ENCODE assay signal across 2 cellular contexts in genomic region chr9:97232060-97233008, GRCh38.
TF ChIP-seq lines count a peak whose summit lies in the region.
"Not testable (repeated sequence)": the region's sequence is repeated elsewhere in the genome, so short reads cannot be mapped to it uniquely, and the experiment has no call there.

No MANE protein-coding gene starts in this region.

TF ChIP-seq in HEK293, 187 proteins besides CTCF, POLR2A, EP300 and RAD21:
- TF ChIP-seq PRDM10 (tag by site-specific recombination; IDR thresholded peaks at IDR 0.05) (peak; percentile 96), ZNF513 (tag by site-specific recombination; IDR thresholded peaks at IDR 0.05) (0 out of 2 replicates have a peak, but pooled peaks have one; percentile 35), ZBTB20 (tag by site-specific recombination; IDR thresholded peaks at IDR 0.05) (peak; percentile 87)
TF ChIP-seq in HEK293: peak in this region for 3; not testable (repeated sequence) for 184.

TF ChIP-seq in K562, 482 proteins besides CTCF, POLR2A, EP300 and RAD21 (continued from another document and continues in another):
- TF ChIP-seq NR4A1 (CRISPR knock-in tag; IDR thresholded peaks at IDR 0.05); NR2C1 (IDR thresholded peaks at IDR 0.05): not testable (repeated sequence)
- TF ChIP-seq NR4A1 (tag; IDR thresholded peaks at IDR 0.05) (peak; percentile 97), NR2C1 (tag; IDR thresholded peaks at IDR 0.05) (peak; percentile 72), ILK (tag; IDR thresholded peaks at IDR 0.05; ENCODE audit: borderline replicate concordance, low read depth) (peak; percentile 54; the same call in 1 of the 2 replicates), NONO (IDR thresholded peaks at IDR 0.05; ENCODE audit: low read depth in 2 of 2, low read length in 1 of 2) (0 out of 4 replicates have a peak, but pooled peaks of 1 of the 2 experiments have one; percentile 45), MGA (IDR thresholded peaks at IDR 0.05) (peak; percentile 34; the same call in 1 of the 2 replicates), MEIS2 (IDR thresholded peaks at IDR 0.05; ENCODE audit: partially characterized antibody) (peak; percentile 37), CEBPG (CRISPR knock-in tag; IDR thresholded peaks at IDR 0.05) (peak; percentile 30; the same call in 1 of the 2 replicates), CEBPG (tag; conservative IDR thresholded peaks at IDR 0.05 in 1 of 2, IDR thresholded peaks at IDR 0.05 in 1 of 2) (0 out of 4 replicates have a peak, but pooled peaks of 1 of the 2 experiments have one; percentile 34), ZNF592 (IDR thresholded peaks at IDR 0.05) (peak; percentile 98), PTRF (tag; IDR thresholded peaks at IDR 0.05) (peak; percentile 88), ID3 (CRISPR knock-in tag; IDR thresholded peaks at IDR 0.05) (peak; percentile 66; the same call in 1 of the 2 replicates), ID3 (tag; IDR thresholded peaks at IDR 0.05) (peak; percentile 96), MECOM (CRISPR knock-in tag; IDR thresholded peaks at IDR 0.05) (0 out of 2 replicates have a peak, but pooled peaks have one; percentile 22), HDAC8 (tag; IDR thresholded peaks at IDR 0.05) (peak; percentile 84; the same call in 1 of the 2 replicates), IRF9 (tag; IDR thresholded peaks at IDR 0.05) (peak; percentile 82), ZNF175 (CRISPR knock-in tag; IDR thresholded peaks at IDR 0.05; ENCODE audit: low read depth) (peak; percentile 23; the same call in 1 of the 2 replicates), GATA2 (CRISPR knock-in tag; IDR thresholded peaks at IDR 0.05) (peak; percentile 78), ZNF41 (CRISPR knock-in tag; conservative IDR thresholded peaks at IDR 0.05) (peak; percentile 76; the same call in 1 of the 2 replicates), DPF2 (IDR thresholded peaks at IDR 0.05) (peak; percentile 31; the same call in 1 of the 2 replicates), MNT (conservative IDR thresholded peaks at IDR 0.05) (0 out of 4 replicates have a peak, but pooled peaks of 1 of the 2 experiments have one; percentile 32), TSHZ1 (CRISPR knock-in tag; IDR thresholded peaks at IDR 0.05) (peak; percentile 57; the same call in 1 of the 2 replicates), ATF4 (CRISPR knock-in tag; IDR thresholded peaks at IDR 0.05) (0 out of 2 replicates have a peak, but pooled peaks have one; percentile 20), NFE2L1 (tag; IDR thresholded peaks at IDR 0.05; ENCODE audit: borderline replicate concordance, low read depth) (0 out of 2 replicates have a peak, but pooled peaks have one; percentile 30), NCOR1 (IDR thresholded peaks at IDR 0.05) (peak; percentile 74; the same call in 1 of the 2 replicates), DMBX1 (CRISPR knock-in tag; IDR thresholded peaks at IDR 0.05; ENCODE audit: borderline replicate concordance) (peak; percentile 95), TEAD2 (tag; IDR thresholded peaks at IDR 0.05) (peak; percentile 83)
